1 cellular context compared by ENCODE assay signal in genomic region chr6:27250955-27251671, GRCh38.
TF ChIP-seq lines count a peak whose summit lies in the region.

No MANE protein-coding gene starts in this region.

TF ChIP-seq in K562, 482 proteins besides CTCF, POLR2A, EP300 and RAD21 (continued from another document and continues in another):
- TF ChIP-seq, protein P1, sequence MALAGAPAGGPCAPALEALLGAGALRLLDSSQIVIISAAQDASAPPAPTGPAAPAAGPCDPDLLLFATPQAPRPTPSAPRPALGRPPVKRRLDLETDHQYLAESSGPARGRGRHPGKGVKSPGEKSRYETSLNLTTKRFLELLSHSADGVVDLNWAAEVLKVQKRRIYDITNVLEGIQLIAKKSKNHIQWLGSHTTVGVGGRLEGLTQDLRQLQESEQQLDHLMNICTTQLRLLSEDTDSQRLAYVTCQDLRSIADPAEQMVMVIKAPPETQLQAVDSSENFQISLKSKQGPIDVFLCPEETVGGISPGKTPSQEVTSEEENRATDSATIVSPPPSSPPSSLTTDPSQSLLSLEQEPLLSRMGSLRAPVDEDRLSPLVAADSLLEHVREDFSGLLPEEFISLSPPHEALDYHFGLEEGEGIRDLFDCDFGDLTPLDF (CRISPR knock-in tag; IDR thresholded peaks at IDR 0.05), result peak; percentile 58; the same call in 1 of the 2 replicates
- TF ChIP-seq ZNF124 (CRISPR knock-in tag; IDR thresholded peaks at IDR 0.05), result no peak
- TF ChIP-seq ZBTB26 (CRISPR knock-in tag; IDR thresholded peaks at IDR 0.05), result 0 out of 2 replicates have a peak, but pooled peaks have one; percentile 14
- peak; percentile 22; the same call in 1 of the 2 replicates for TF ChIP-seq SIN3B (IDR thresholded peaks at IDR 0.05; ENCODE audit: low read depth)
- TF ChIP-seq RBM39 (optimal IDR thresholded peaks at IDR 0.05; ENCODE audit: low read depth, low read length), result no peak
- no peak for TF ChIP-seq HBP1 (CRISPR knock-in tag; IDR thresholded peaks at IDR 0.05)
- no peak for TF ChIP-seq MEF2A (IDR thresholded peaks at IDR 0.05; ENCODE audit: control insufficient read depth, low read depth, low read length)
- TF ChIP-seq CREB1 (IDR thresholded peaks at IDR 0.05), result peak; percentile 60; the same call in 1 of the 2 replicates
- peak; percentile 49; the same call in 1 of the 2 replicates for TF ChIP-seq CREB1 (CRISPR knock-in tag; IDR thresholded peaks at IDR 0.05)
- TF ChIP-seq, protein P2, sequence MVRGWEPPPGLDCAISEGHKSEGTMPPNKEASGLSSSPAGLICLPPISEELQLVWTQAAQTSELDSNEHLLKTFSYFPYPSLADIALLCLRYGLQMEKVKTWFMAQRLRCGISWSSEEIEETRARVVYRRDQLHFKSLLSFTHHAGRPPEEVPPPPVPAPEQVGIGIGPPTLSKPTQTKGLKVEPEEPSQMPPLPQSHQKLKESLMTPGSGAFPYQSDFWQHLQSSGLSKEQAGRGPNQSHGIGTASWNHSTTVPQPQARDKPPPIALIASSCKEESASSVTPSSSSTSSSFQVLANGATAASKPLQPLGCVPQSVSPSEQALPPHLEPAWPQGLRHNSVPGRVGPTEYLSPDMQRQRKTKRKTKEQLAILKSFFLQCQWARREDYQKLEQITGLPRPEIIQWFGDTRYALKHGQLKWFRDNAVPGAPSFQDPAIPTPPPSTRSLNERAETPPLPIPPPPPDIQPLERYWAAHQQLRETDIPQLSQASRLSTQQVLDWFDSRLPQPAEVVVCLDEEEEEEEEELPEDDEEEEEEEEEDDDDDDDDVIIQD (CRISPR knock-in tag; IDR thresholded peaks at IDR 0.05), result no peak
- TF ChIP-seq, protein P3, sequence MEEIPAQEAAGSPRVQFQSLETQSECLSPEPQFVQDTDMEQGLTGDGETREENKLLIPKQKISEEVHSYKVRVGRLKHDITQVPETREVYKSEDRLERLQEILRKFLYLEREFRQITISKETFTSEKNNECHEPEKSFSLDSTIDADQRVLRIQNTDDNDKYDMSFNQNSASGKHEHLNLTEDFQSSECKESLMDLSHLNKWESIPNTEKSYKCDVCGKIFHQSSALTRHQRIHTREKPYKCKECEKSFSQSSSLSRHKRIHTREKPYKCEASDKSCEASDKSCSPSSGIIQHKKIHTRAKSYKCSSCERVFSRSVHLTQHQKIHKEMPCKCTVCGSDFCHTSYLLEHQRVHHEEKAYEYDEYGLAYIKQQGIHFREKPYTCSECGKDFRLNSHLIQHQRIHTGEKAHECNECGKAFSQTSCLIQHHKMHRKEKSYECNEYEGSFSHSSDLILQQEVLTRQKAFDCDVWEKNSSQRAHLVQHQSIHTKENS (CRISPR knock-in tag; IDR thresholded peaks at IDR 0.05), result no peak
- no peak for TF ChIP-seq ZNF79 (CRISPR knock-in tag; IDR thresholded peaks at IDR 0.05; ENCODE audit: low read depth)
- no peak for TF ChIP-seq SPI1 (IDR thresholded peaks at IDR 0.05; ENCODE audit: borderline replicate concordance, low read depth, low read length)
- no peak for TF ChIP-seq NCOR1 (IDR thresholded peaks at IDR 0.05)
- TF ChIP-seq HMGN3 (IDR thresholded peaks at IDR 0.05; ENCODE audit: borderline replicate concordance, extremely low read depth, insufficient read length, low read depth, low read length), result no peak
- TF ChIP-seq DIDO1 (tag; IDR thresholded peaks at IDR 0.05; ENCODE audit: low read depth), result no peak
- TF ChIP-seq, protein P4, sequence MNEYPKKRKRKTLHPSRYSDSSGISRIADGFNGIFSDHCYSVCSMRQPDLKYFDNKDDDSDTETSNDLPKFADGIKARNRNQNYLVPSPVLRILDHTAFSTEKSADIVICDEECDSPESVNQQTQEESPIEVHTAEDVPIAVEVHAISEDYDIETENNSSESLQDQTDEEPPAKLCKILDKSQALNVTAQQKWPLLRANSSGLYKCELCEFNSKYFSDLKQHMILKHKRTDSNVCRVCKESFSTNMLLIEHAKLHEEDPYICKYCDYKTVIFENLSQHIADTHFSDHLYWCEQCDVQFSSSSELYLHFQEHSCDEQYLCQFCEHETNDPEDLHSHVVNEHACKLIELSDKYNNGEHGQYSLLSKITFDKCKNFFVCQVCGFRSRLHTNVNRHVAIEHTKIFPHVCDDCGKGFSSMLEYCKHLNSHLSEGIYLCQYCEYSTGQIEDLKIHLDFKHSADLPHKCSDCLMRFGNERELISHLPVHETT (CRISPR knock-in tag; conservative IDR thresholded peaks at IDR 0.05 in 1 of 2, IDR thresholded peaks at IDR 0.05 in 1 of 2), result no peak; a peak in 1 of 4 replicates
- TF ChIP-seq U2AF1 (optimal IDR thresholded peaks at IDR 0.05; ENCODE audit: low read depth, low read length), result no peak
- TF ChIP-seq USF2 (CRISPR knock-in tag; IDR thresholded peaks at IDR 0.05), result no peak
- no peak for TF ChIP-seq TFAM (CRISPR knock-in tag; conservative IDR thresholded peaks at IDR 0.05)
- no peak for TF ChIP-seq MIER1 (IDR thresholded peaks at IDR 0.05; ENCODE audit: low read depth)
- TF ChIP-seq BRD9 (IDR thresholded peaks at IDR 0.05; ENCODE audit: low read depth, partially characterized antibody), result no peak
- no peak for TF ChIP-seq RFX1 (IDR thresholded peaks at IDR 0.05)
- TF ChIP-seq, protein P5, sequence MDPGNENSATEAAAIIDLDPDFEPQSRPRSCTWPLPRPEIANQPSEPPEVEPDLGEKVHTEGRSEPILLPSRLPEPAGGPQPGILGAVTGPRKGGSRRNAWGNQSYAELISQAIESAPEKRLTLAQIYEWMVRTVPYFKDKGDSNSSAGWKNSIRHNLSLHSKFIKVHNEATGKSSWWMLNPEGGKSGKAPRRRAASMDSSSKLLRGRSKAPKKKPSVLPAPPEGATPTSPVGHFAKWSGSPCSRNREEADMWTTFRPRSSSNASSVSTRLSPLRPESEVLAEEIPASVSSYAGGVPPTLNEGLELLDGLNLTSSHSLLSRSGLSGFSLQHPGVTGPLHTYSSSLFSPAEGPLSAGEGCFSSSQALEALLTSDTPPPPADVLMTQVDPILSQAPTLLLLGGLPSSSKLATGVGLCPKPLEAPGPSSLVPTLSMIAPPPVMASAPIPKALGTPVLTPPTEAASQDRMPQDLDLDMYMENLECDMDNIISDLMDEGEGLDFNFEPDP (CRISPR knock-in tag; IDR thresholded peaks at IDR 0.05), result no peak
- TF ChIP-seq, protein P6, sequence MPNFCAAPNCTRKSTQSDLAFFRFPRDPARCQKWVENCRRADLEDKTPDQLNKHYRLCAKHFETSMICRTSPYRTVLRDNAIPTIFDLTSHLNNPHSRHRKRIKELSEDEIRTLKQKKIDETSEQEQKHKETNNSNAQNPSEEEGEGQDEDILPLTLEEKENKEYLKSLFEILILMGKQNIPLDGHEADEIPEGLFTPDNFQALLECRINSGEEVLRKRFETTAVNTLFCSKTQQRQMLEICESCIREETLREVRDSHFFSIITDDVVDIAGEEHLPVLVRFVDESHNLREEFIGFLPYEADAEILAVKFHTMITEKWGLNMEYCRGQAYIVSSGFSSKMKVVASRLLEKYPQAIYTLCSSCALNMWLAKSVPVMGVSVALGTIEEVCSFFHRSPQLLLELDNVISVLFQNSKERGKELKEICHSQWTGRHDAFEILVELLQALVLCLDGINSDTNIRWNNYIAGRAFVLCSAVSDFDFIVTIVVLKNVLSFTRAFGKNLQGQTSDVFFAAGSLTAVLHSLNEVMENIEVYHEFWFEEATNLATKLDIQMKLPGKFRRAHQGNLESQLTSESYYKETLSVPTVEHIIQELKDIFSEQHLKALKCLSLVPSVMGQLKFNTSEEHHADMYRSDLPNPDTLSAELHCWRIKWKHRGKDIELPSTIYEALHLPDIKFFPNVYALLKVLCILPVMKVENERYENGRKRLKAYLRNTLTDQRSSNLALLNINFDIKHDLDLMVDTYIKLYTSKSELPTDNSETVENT (CRISPR knock-in tag; IDR thresholded peaks at IDR 0.05), result no peak
- no peak for TF ChIP-seq MTF1 (CRISPR knock-in tag; IDR thresholded peaks at IDR 0.05; ENCODE audit: borderline replicate concordance)
- TF ChIP-seq FOXK2 (conservative IDR thresholded peaks at IDR 0.05 in 1 of 2, IDR thresholded peaks at IDR 0.05 in 1 of 2; ENCODE audit: low read depth in 2 of 2), result no peak; a peak in 1 of 4 replicates
- TF ChIP-seq HCFC1 (IDR thresholded peaks at IDR 0.05; ENCODE audit: low read depth, low read length), result no peak
- TF ChIP-seq TCF3 (CRISPR knock-in tag; IDR thresholded peaks at IDR 0.05), result no peak
- TF ChIP-seq NR3C1 (CRISPR knock-in tag; IDR thresholded peaks at IDR 0.05), result no peak
- TF ChIP-seq, protein P7, sequence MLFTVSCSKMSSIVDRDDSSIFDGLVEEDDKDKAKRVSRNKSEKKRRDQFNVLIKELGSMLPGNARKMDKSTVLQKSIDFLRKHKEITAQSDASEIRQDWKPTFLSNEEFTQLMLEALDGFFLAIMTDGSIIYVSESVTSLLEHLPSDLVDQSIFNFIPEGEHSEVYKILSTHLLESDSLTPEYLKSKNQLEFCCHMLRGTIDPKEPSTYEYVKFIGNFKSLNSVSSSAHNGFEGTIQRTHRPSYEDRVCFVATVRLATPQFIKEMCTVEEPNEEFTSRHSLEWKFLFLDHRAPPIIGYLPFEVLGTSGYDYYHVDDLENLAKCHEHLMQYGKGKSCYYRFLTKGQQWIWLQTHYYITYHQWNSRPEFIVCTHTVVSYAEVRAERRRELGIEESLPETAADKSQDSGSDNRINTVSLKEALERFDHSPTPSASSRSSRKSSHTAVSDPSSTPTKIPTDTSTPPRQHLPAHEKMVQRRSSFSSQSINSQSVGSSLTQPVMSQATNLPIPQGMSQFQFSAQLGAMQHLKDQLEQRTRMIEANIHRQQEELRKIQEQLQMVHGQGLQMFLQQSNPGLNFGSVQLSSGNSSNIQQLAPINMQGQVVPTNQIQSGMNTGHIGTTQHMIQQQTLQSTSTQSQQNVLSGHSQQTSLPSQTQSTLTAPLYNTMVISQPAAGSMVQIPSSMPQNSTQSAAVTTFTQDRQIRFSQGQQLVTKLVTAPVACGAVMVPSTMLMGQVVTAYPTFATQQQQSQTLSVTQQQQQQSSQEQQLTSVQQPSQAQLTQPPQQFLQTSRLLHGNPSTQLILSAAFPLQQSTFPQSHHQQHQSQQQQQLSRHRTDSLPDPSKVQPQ (CRISPR knock-in tag; IDR thresholded peaks at IDR 0.05; ENCODE audit: borderline replicate concordance), result no peak
- TF ChIP-seq CEBPB (tag; IDR thresholded peaks at IDR 0.05), result 0 out of 2 replicates have a peak, but pooled peaks have one; percentile 15
- TF ChIP-seq ZKSCAN8 (CRISPR knock-in tag; IDR thresholded peaks at IDR 0.05), result no peak
- no peak for TF ChIP-seq RNF2 (IDR thresholded peaks at IDR 0.05)
- TF ChIP-seq MBD1 (CRISPR knock-in tag; IDR thresholded peaks at IDR 0.05), result no peak
- peak; percentile 8 for TF ChIP-seq TAF9B (IDR thresholded peaks at IDR 0.05; ENCODE audit: partially characterized antibody)
- TF ChIP-seq NUFIP1 (IDR thresholded peaks at IDR 0.05; ENCODE audit: partially characterized antibody), result no peak
- peak; percentile 68 for TF ChIP-seq PHF20 (IDR thresholded peaks at IDR 0.05; ENCODE audit: partially characterized antibody)
- peak; percentile 90 for TF ChIP-seq RBFOX2 (IDR thresholded peaks at IDR 0.05; ENCODE audit: low read depth, low read length)
- TF ChIP-seq ZNF175 (CRISPR knock-in tag; IDR thresholded peaks at IDR 0.05; ENCODE audit: low read depth), result no peak
- no peak for TF ChIP-seq ZNF507 (tag; conservative IDR thresholded peaks at IDR 0.05)
- TF ChIP-seq ZNF12 (CRISPR knock-in tag; IDR thresholded peaks at IDR 0.05), result no peak
- no peak for TF ChIP-seq GMEB1 (CRISPR knock-in tag; IDR thresholded peaks at IDR 0.05)
- no peak for TF ChIP-seq ZNF408 (CRISPR knock-in tag; IDR thresholded peaks at IDR 0.05; ENCODE audit: low read depth)
- TF ChIP-seq ZNF133 (CRISPR knock-in tag; IDR thresholded peaks at IDR 0.05), result no peak
